ENCODE assay signal across 10 cellular contexts in the genomic region with DNA sequence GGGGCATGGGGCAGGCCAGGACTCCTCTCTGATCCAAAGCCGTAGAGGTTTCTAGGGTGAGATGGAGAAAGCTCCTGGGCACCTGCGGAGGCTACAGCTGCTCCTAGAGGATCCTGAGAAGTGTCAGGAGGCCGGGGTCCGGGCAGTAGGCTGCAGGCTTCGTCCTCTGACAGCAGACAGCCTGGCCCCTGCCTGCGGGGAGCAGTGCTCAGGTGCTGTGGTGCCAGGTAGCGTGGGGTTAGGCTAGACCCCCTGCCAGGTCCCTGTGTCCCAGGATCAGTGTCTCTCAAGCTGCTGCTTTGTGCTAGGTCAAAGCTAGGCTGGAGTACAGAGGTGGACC. TPM values are rescaled to one million over a fixed set of nuclear protein-coding genes. Genes with fewer than 3 reads are reported as not detected.
DNase-seq lines count a peak whose midpoint lies in the region; ATAC-seq, FAIRE-seq and TF ChIP-seq lines count a peak whose summit lies in the region.
"Had no signal": no experiment of that assay in that cellular context is flagged by ENCODE, and none has a peak within 500 bp of the region (broad histone marks: within the 10 kb centered on the region; RNA-seq: fewer than 3 reads in every experiment).

No MANE protein-coding gene starts in this region.

- no peak for ATAC-seq in stimulated activated naive CD8-positive, alpha-beta T cell treated with anti-CD3 and anti-CD28 coated beads, Interleukin-15, Interleukin-2, amounts not matched to agents 100 U/mL and 50 U/mL, for 24 hours
- ATAC-seq in HepG2 (no peak), sciatic nerve (no peak)
- ATAC-seq: esophagus mucosa had no signal

- peak overlapping the region; percentile 99; the same call in 1 of the 2 replicates for H3K9ac ChIP-seq in HepG2 (ENCODE audit: insufficient read depth, low read depth, low read length)

- H3K27ac ChIP-seq in ascending aorta (peak overlapping the region; percentile 95), HepG2 (ENCODE audit: extremely low read length, insufficient read depth, low read length) (peak overlapping the region; percentile 90)

- H3K4me3 ChIP-seq in ascending aorta: peak overlapping the region; percentile 98 to 99
- peak overlapping the region; percentile 94 to 96 (median 95) for H3K4me3 ChIP-seq in HepG2 (replicated peaks in 1 of 3; ENCODE audit: insufficient read depth in 1 of 3, low read depth in 2 of 3, low read length in 3 of 3)

- TF ChIP-seq EP300 in HepG2 (IDR thresholded peaks at IDR 0.05; ENCODE audit: low read depth in 2 of 2, low read length in 2 of 2): no peak
- TF ChIP-seq EP300 in HepG2 (CRISPR knock-in tag; IDR thresholded peaks at IDR 0.05; ENCODE audit: borderline replicate concordance): no peak

- H3K36me3 ChIP-seq in ascending aorta (peaks cover 33 to 43% of the 10 kb centered on the region in 2 donors), HepG2 (replicated peaks in 1 of 2; ENCODE audit: control insufficient read depth in 1 of 2, insufficient read depth in 2 of 2, low read length in 2 of 2) (peaks cover 6 to 21% of the 10 kb centered on the region in 2 experiments; a peak in 4 of 5 replicates)

- H3K4me3 Mint-ChIP-seq in stimulated activated naive CD8-positive, alpha-beta T cell treated with anti-CD3 and anti-CD28 coated beads, Interleukin-15, Interleukin-2, amounts not matched to agents 100 ng/mL and 50 ng/mL, for 24 hours: peak overlapping the region; percentile 43

- in situ Hi-C loops in HepG2 (cut with HindIII; ENCODE audit: extremely low pct_ligation_motif_present, low pct_unique_long_range_greater_than_20kb): no loop called here

- H3K36me3 Mint-ChIP-seq in stimulated activated naive CD8-positive, alpha-beta T cell treated with anti-CD3 and anti-CD28 coated beads, Interleukin-15, Interleukin-2, amounts not matched to agents 100 ng/mL and 50 ng/mL, for 24 hours (ENCODE audit: low read depth): peaks cover 9% of the 10 kb centered on the region

- no peaks in the 10 kb centered on the region for H3K9me3 Mint-ChIP-seq in stimulated activated naive CD8-positive, alpha-beta T cell treated with anti-CD3 and anti-CD28 coated beads, Interleukin-15, Interleukin-2, amounts not matched to agents 100 ng/mL and 50 ng/mL, for 24 hours

- FAIRE-seq in HepG2 (lab: Jason Lieb, UNC): no peak

- CTCF ChIA-PET in HepG2 (lab: Yijun Ruan, JAX; ENCODE audit: low intra/inter-chr PET ratio, low total read pairs): interaction anchor here (2.2 kb wide), 1 partner anchor 49 kb away, joined by 9 read pairs; no protein-coding TSS in a partner anchor

- POLR2A ChIA-PET in HepG2 (lab: Yijun Ruan, JAX): interaction anchor here (1.0 to 3.8 kb wide), 4 partner anchors 8 to 53 kb away, joined by 4 to 23 read pairs (median 7); a partner anchor contains a TSS

- H3K27ac Mint-ChIP-seq in stimulated activated naive CD8-positive, alpha-beta T cell treated with anti-CD3 and anti-CD28 coated beads, Interleukin-15, Interleukin-2, amounts not matched to agents 100 ng/mL and 50 ng/mL, for 24 hours: no peak overlapping the region

- H3K27me3 Mint-ChIP-seq in stimulated activated naive CD8-positive, alpha-beta T cell treated with anti-CD3 and anti-CD28 coated beads, Interleukin-15, Interleukin-2, amounts not matched to agents 100 ng/mL and 50 ng/mL, for 24 hours: no peaks in the 10 kb centered on the region

- no peaks in the 10 kb centered on the region for H3K27me3 ChIP-seq in ascending aorta
- H3K27me3 ChIP-seq in HepG2 (ENCODE audit: control insufficient read depth in 1 of 2, insufficient read depth in 2 of 2, low read length in 2 of 2): no peaks in the 10 kb centered on the region; a peak in 2 of 5 replicates

- H3K4me1 ChIP-seq in ascending aorta (peaks cover 19 to 28% of the 10 kb centered on the region in 2 donors), HepG2 (ENCODE audit: insufficient read depth, low read length) (peaks cover 12% of the 10 kb centered on the region)

- no CpG with 5 or more reads among the region's 7 CpGs for WGBS in HepG2 (ENCODE audit: low lambda C conversion rate)

- H3K4me2 ChIP-seq in HepG2 (ENCODE audit: low read depth, low read length): peak overlapping the region; percentile 91

- TF ChIP-seq RAD21 in HepG2 (CRISPR knock-in tag; IDR thresholded peaks at IDR 0.05): no peak

- intact Hi-C loops in ascending aorta (cut with DNase I) (loop anchor here (5.0 kb wide), 1 partner anchor 97 kb away; a partner anchor contains a TSS), HepG2 (cut with micrococcal nuclease; ENCODE audit: unreplicated experiment) (loop anchor here (5.0 kb wide), 1 partner anchor 38 kb away; no protein-coding TSS in a partner anchor), sciatic nerve (cut with DNase I) (no loop called here)

- BruUV-seq in HepG2 (replicated peaks; lab: Mats Ljungman, UMichigan): no TSS peak

- H3K4me1 Mint-ChIP-seq in stimulated activated naive CD8-positive, alpha-beta T cell treated with anti-CD3 and anti-CD28 coated beads, Interleukin-15, Interleukin-2, amounts not matched to agents 100 ng/mL and 50 ng/mL, for 24 hours (ENCODE audit: low read depth): peaks cover 18% of the 10 kb centered on the region

- H2AFZ ChIP-seq in HepG2 (ENCODE audit: low read length): no peak overlapping the region

- peaks cover 30% of the 10 kb centered on the region for H3K79me2 ChIP-seq in HepG2 (ENCODE audit: insufficient read depth, low read length)

- DNase-seq in stimulated activated naive CD8-positive, alpha-beta T cell treated with anti-CD3 and anti-CD28 coated beads, Interleukin-15, Interleukin-2, amounts not matched to agents 100 U/mL and 50 U/mL, for 24 hours: no peak
- DNase-seq in ascending aorta (ENCODE audit: low spot score in 2 of 2): no peak
- no peak for DNase-seq in HepG2 (ENCODE audit: low spot score)
- no peak for DNase-seq in SW480 (ENCODE audit: low spot score)
- DNase-seq in AG08395 (ENCODE audit: low spot score): no peak
- no peak for DNase-seq in sciatic nerve (ENCODE audit: low spot score)
- DNase-seq in DMS114 treated with DMSO at 0.1 percent for 48 hours (lab: John Stamatoyannopoulos, UW; ENCODE audit: unreplicated experiment): no peak
- DNase-seq: NCI-H1930 had no signal

- no peaks in the 10 kb centered on the region for H4K20me1 ChIP-seq in HepG2 (ENCODE audit: insufficient read depth, low read length)

- TF ChIP-seq CTCF in ascending aorta (IDR thresholded peaks at IDR 0.05) (no peak), HepG2 (CRISPR knock-in tag; IDR thresholded peaks at IDR 0.05) (no peak)

- 0 out of 4 replicates have a peak, but pooled peaks of 1 of the 2 experiments have one; percentile 13 for TF ChIP-seq POLR2A in HepG2 (IDR thresholded peaks at IDR 0.05; ENCODE audit: insufficient read depth in 1 of 2, low read depth in 2 of 2, low read length in 2 of 2)

- H3K9me3 ChIP-seq in ascending aorta: no peaks in the 10 kb centered on the region
- H3K9me3 ChIP-seq in HepG2 (ENCODE audit: low read length): no peaks in the 10 kb centered on the region

RNA-seq across cellular contexts. Expression of a gene that starts 1.5 kb away (rescaled TPM):
- total RNA-seq in ascending aorta (170 TPM), HepG2 (2016; rRNA removed; fragmentation: Illumina TruSeq; extraction: Trizol) (129 and 131 TPM in 2 replicates), sciatic nerve (42.7 TPM)
- total RNA-seq in HepG2 (2016; cell fraction: cytosol; rRNA removed; fragmentation: Illumina TruSeq; extraction: Trizol; ENCODE audit: low read depth): 34.5 and 36.0 TPM in 2 replicates
- 130 and 146 TPM in 2 replicates for total RNA-seq in HepG2 (2016; cell fraction: insoluble cytoplasmic fraction; rRNA removed; fragmentation: Illumina TruSeq; extraction: Trizol)
- 51.5 and 64.0 TPM in 2 replicates for total RNA-seq in HepG2 (2016; cell fraction: membrane; rRNA removed; fragmentation: Illumina TruSeq; extraction: Trizol)
- total RNA-seq in HepG2 (2016; cell fraction: nucleus; rRNA removed; fragmentation: Illumina TruSeq; extraction: Trizol): 59.6 and 64.6 TPM in 2 replicates
- polyA plus RNA-seq in HepG2 (2011; rRNA removed): 61.3 and 63.5 TPM in 2 replicates
- polyA plus RNA-seq in HepG2 (2011; cell fraction: cytosol; rRNA removed): 70.4 and 99.7 TPM in 2 replicates
- polyA plus RNA-seq in HepG2 (2011; cell fraction: nucleus; rRNA removed): 83.9 and 98.7 TPM in 2 replicates
- 48.9 and 50.7 TPM in 2 replicates for polyA plus RNA-seq in HepG2 (2012)
- polyA plus RNA-seq in HepG2 (2016; cell fraction: cytosol; fragmentation: Illumina TruSeq; extraction: Trizol; ENCODE audit: low read depth): 42.4 and 48.9 TPM in 2 replicates
- 212 and 241 TPM in 2 replicates for polyA plus RNA-seq in HepG2 (2016; cell fraction: insoluble cytoplasmic fraction; fragmentation: Illumina TruSeq; extraction: Trizol; ENCODE audit: low read depth)
- 59.9 and 71.5 TPM in 2 replicates for polyA plus RNA-seq in HepG2 (2016; cell fraction: membrane; fragmentation: Illumina TruSeq; extraction: Trizol; ENCODE audit: low read depth)
- 154 and 163 TPM in 2 replicates for polyA plus RNA-seq in HepG2 (2016; cell fraction: nucleus; fragmentation: Illumina TruSeq; extraction: Trizol; ENCODE audit: insufficient read depth, low read depth)
- 27.6 and 50.7 TPM in 2 replicates for polyA minus RNA-seq in HepG2 (2011; rRNA and poly(A)+ RNA removed; ENCODE audit: low replicate concordance)
- polyA minus RNA-seq in HepG2 (2011; cell fraction: cytosol; rRNA and poly(A)+ RNA removed): 25.2 and 30.8 TPM in 2 replicates
- 21.9 and 29.5 TPM in 2 replicates for polyA minus RNA-seq in HepG2 (2011; cell fraction: nucleus; rRNA and poly(A)+ RNA removed)

RNA-seq across cellular contexts. Expression of a gene that starts 1.8 kb away (rescaled TPM):
- 25.3 TPM for total RNA-seq in ascending aorta
- 1.7 and 7.6 TPM in 2 replicates for total RNA-seq in HepG2 (2016; rRNA removed; fragmentation: Illumina TruSeq; extraction: Trizol)
- total RNA-seq in HepG2 (2016; cell fraction: cytosol; rRNA removed; fragmentation: Illumina TruSeq; extraction: Trizol; ENCODE audit: low read depth): 0.79 and 1.3 TPM in 2 replicates
- total RNA-seq in HepG2 (2016; cell fraction: insoluble cytoplasmic fraction; rRNA removed; fragmentation: Illumina TruSeq; extraction: Trizol): 1.7 and 6.0 TPM in 2 replicates
- total RNA-seq in HepG2 (2016; cell fraction: membrane; rRNA removed; fragmentation: Illumina TruSeq; extraction: Trizol): 1.2 TPM in 2 replicates
- 7.8 and 8.4 TPM in 2 replicates for total RNA-seq in HepG2 (2016; cell fraction: nucleus; rRNA removed; fragmentation: Illumina TruSeq; extraction: Trizol)
- 4.4 and 6.5 TPM in 2 replicates for polyA plus RNA-seq in HepG2 (2011; rRNA removed)
- polyA plus RNA-seq in HepG2 (2011; cell fraction: cytosol; rRNA removed): 1.3 and 2.0 TPM in 2 replicates
- 81.3 and 90.4 TPM in 2 replicates for polyA plus RNA-seq in HepG2 (2011; cell fraction: nucleus; rRNA removed)
- 3.4 and 4.5 TPM in 2 replicates for polyA plus RNA-seq in HepG2 (2012)
- polyA plus RNA-seq in HepG2 (2016; cell fraction: cytosol; fragmentation: Illumina TruSeq; extraction: Trizol; ENCODE audit: low read depth): 0.23 and 0.36 TPM in 2 replicates
- polyA plus RNA-seq in HepG2 (2016; cell fraction: insoluble cytoplasmic fraction; fragmentation: Illumina TruSeq; extraction: Trizol; ENCODE audit: low read depth): 1.7 and 2.2 TPM in 2 replicates
- 0.51 and 0.65 TPM in 2 replicates for polyA plus RNA-seq in HepG2 (2016; cell fraction: membrane; fragmentation: Illumina TruSeq; extraction: Trizol; ENCODE audit: low read depth)
- 31.9 and 34.1 TPM in 2 replicates for polyA plus RNA-seq in HepG2 (2016; cell fraction: nucleus; fragmentation: Illumina TruSeq; extraction: Trizol; ENCODE audit: insufficient read depth, low read depth)
- polyA minus RNA-seq in HepG2 (2011; rRNA and poly(A)+ RNA removed; ENCODE audit: low replicate concordance): 5.2 and 6.5 TPM in 2 replicates
- 0.79 and 1.3 TPM in 2 replicates for polyA minus RNA-seq in HepG2 (2011; cell fraction: cytosol; rRNA and poly(A)+ RNA removed)
- polyA minus RNA-seq in HepG2 (2011; cell fraction: nucleus; rRNA and poly(A)+ RNA removed): 17.7 and 19.7 TPM in 2 replicates
- total RNA-seq in sciatic nerve: 15.3 TPM

RNA-seq across cellular contexts. Expression of a gene that starts 3.1 kb away (rescaled TPM):
- 326 TPM for total RNA-seq in ascending aorta
- total RNA-seq in HepG2 (2016; rRNA removed; fragmentation: Illumina TruSeq; extraction: Trizol): 4.9 and 15.9 TPM in 2 replicates
- total RNA-seq in HepG2 (2016; cell fraction: cytosol; rRNA removed; fragmentation: Illumina TruSeq; extraction: Trizol; ENCODE audit: low read depth): 27.7 and 30.7 TPM in 2 replicates
- 6.6 and 17.1 TPM in 2 replicates for total RNA-seq in HepG2 (2016; cell fraction: insoluble cytoplasmic fraction; rRNA removed; fragmentation: Illumina TruSeq; extraction: Trizol)
- 19.1 and 22.3 TPM in 2 replicates for total RNA-seq in HepG2 (2016; cell fraction: membrane; rRNA removed; fragmentation: Illumina TruSeq; extraction: Trizol)
- total RNA-seq in HepG2 (2016; cell fraction: nucleus; rRNA removed; fragmentation: Illumina TruSeq; extraction: Trizol): 17.5 and 23.3 TPM in 2 replicates
- polyA plus RNA-seq in HepG2 (2011; rRNA removed): 10.4 and 13.9 TPM in 2 replicates
- polyA plus RNA-seq in HepG2 (2011; cell fraction: cytosol; rRNA removed): 7.3 and 17.7 TPM in 2 replicates
- polyA plus RNA-seq in HepG2 (2011; cell fraction: nucleus; rRNA removed): 96.4 and 121 TPM in 2 replicates
- polyA plus RNA-seq in HepG2 (2012): 5.5 and 9.1 TPM in 2 replicates
- polyA plus RNA-seq in HepG2 (2016; cell fraction: cytosol; fragmentation: Illumina TruSeq; extraction: Trizol; ENCODE audit: low read depth): 21.1 and 24.5 TPM in 2 replicates
- polyA plus RNA-seq in HepG2 (2016; cell fraction: insoluble cytoplasmic fraction; fragmentation: Illumina TruSeq; extraction: Trizol; ENCODE audit: low read depth): 5.3 and 5.8 TPM in 2 replicates
- polyA plus RNA-seq in HepG2 (2016; cell fraction: membrane; fragmentation: Illumina TruSeq; extraction: Trizol; ENCODE audit: low read depth): 12.6 and 13.9 TPM in 2 replicates
- 35.8 and 39.3 TPM in 2 replicates for polyA plus RNA-seq in HepG2 (2016; cell fraction: nucleus; fragmentation: Illumina TruSeq; extraction: Trizol; ENCODE audit: insufficient read depth, low read depth)
- polyA minus RNA-seq in HepG2 (2011; rRNA and poly(A)+ RNA removed; ENCODE audit: low replicate concordance): 2.3 and 4.2 TPM in 2 replicates
- polyA minus RNA-seq in HepG2 (2011; cell fraction: cytosol; rRNA and poly(A)+ RNA removed): 2.1 and 3.5 TPM in 2 replicates
- 8.4 and 9.0 TPM in 2 replicates for polyA minus RNA-seq in HepG2 (2011; cell fraction: nucleus; rRNA and poly(A)+ RNA removed)
- total RNA-seq in sciatic nerve: 50.1 TPM

RNA-seq across cellular contexts. Expression of a gene that starts 7.9 kb away (rescaled TPM):
- 159 TPM for total RNA-seq in ascending aorta
- total RNA-seq in HepG2 (2016; rRNA removed; fragmentation: Illumina TruSeq; extraction: Trizol): 8.2 and 13.2 TPM in 2 replicates
- total RNA-seq in HepG2 (2016; cell fraction: cytosol; rRNA removed; fragmentation: Illumina TruSeq; extraction: Trizol; ENCODE audit: low read depth): 8.6 and 9.9 TPM in 2 replicates
- 6.5 and 13.8 TPM in 2 replicates for total RNA-seq in HepG2 (2016; cell fraction: insoluble cytoplasmic fraction; rRNA removed; fragmentation: Illumina TruSeq; extraction: Trizol)
- total RNA-seq in HepG2 (2016; cell fraction: membrane; rRNA removed; fragmentation: Illumina TruSeq; extraction: Trizol): 9.4 and 12.7 TPM in 2 replicates
- total RNA-seq in HepG2 (2016; cell fraction: nucleus; rRNA removed; fragmentation: Illumina TruSeq; extraction: Trizol): 14.1 and 16.2 TPM in 2 replicates
- 21.9 and 26.7 TPM in 2 replicates for polyA plus RNA-seq in HepG2 (2011; rRNA removed)
- polyA plus RNA-seq in HepG2 (2011; cell fraction: cytosol; rRNA removed): 15.4 and 25.3 TPM in 2 replicates
- polyA plus RNA-seq in HepG2 (2011; cell fraction: nucleus; rRNA removed): 142 and 184 TPM in 2 replicates
- 12.3 and 24.9 TPM in 2 replicates for polyA plus RNA-seq in HepG2 (2012)
- 6.4 and 7.5 TPM in 2 replicates for polyA plus RNA-seq in HepG2 (2016; cell fraction: cytosol; fragmentation: Illumina TruSeq; extraction: Trizol; ENCODE audit: low read depth)
- polyA plus RNA-seq in HepG2 (2016; cell fraction: insoluble cytoplasmic fraction; fragmentation: Illumina TruSeq; extraction: Trizol; ENCODE audit: low read depth): 7.6 and 8.0 TPM in 2 replicates
- polyA plus RNA-seq in HepG2 (2016; cell fraction: membrane; fragmentation: Illumina TruSeq; extraction: Trizol; ENCODE audit: low read depth): 6.8 and 7.3 TPM in 2 replicates
- 29.9 and 32.1 TPM in 2 replicates for polyA plus RNA-seq in HepG2 (2016; cell fraction: nucleus; fragmentation: Illumina TruSeq; extraction: Trizol; ENCODE audit: insufficient read depth, low read depth)
- 15.4 and 19.4 TPM in 2 replicates for polyA minus RNA-seq in HepG2 (2011; rRNA and poly(A)+ RNA removed; ENCODE audit: low replicate concordance)
- polyA minus RNA-seq in HepG2 (2011; cell fraction: cytosol; rRNA and poly(A)+ RNA removed): 4.5 and 8.0 TPM in 2 replicates
- polyA minus RNA-seq in HepG2 (2011; cell fraction: nucleus; rRNA and poly(A)+ RNA removed): 12.4 and 13.7 TPM in 2 replicates
- total RNA-seq in sciatic nerve: 35.3 TPM

RNA-seq across cellular contexts. Expression of a gene that starts 8.3 kb away (rescaled TPM):
- 182 TPM for total RNA-seq in ascending aorta
- 43.8 and 61.5 TPM in 2 replicates for total RNA-seq in HepG2 (2016; rRNA removed; fragmentation: Illumina TruSeq; extraction: Trizol)
- total RNA-seq in HepG2 (2016; cell fraction: cytosol; rRNA removed; fragmentation: Illumina TruSeq; extraction: Trizol; ENCODE audit: low read depth): 45.7 and 50.6 TPM in 2 replicates
- total RNA-seq in HepG2 (2016; cell fraction: insoluble cytoplasmic fraction; rRNA removed; fragmentation: Illumina TruSeq; extraction: Trizol): 43.0 and 67.3 TPM in 2 replicates
- 59.0 and 63.2 TPM in 2 replicates for total RNA-seq in HepG2 (2016; cell fraction: membrane; rRNA removed; fragmentation: Illumina TruSeq; extraction: Trizol)
- total RNA-seq in HepG2 (2016; cell fraction: nucleus; rRNA removed; fragmentation: Illumina TruSeq; extraction: Trizol): 26.2 and 29.2 TPM in 2 replicates
- 25.7 and 33.5 TPM in 2 replicates for polyA plus RNA-seq in HepG2 (2011; rRNA removed)
- 26.7 and 51.2 TPM in 2 replicates for polyA plus RNA-seq in HepG2 (2011; cell fraction: cytosol; rRNA removed)
- polyA plus RNA-seq in HepG2 (2011; cell fraction: nucleus; rRNA removed): 80.7 and 89.5 TPM in 2 replicates
- 19.8 and 31.7 TPM in 2 replicates for polyA plus RNA-seq in HepG2 (2012)
- 46.9 and 52.9 TPM in 2 replicates for polyA plus RNA-seq in HepG2 (2016; cell fraction: cytosol; fragmentation: Illumina TruSeq; extraction: Trizol; ENCODE audit: low read depth)
- 40.4 and 46.6 TPM in 2 replicates for polyA plus RNA-seq in HepG2 (2016; cell fraction: insoluble cytoplasmic fraction; fragmentation: Illumina TruSeq; extraction: Trizol; ENCODE audit: low read depth)
- 47.2 and 53.9 TPM in 2 replicates for polyA plus RNA-seq in HepG2 (2016; cell fraction: membrane; fragmentation: Illumina TruSeq; extraction: Trizol; ENCODE audit: low read depth)
- polyA plus RNA-seq in HepG2 (2016; cell fraction: nucleus; fragmentation: Illumina TruSeq; extraction: Trizol; ENCODE audit: insufficient read depth, low read depth): 63.4 and 63.9 TPM in 2 replicates
- 21.1 and 26.9 TPM in 2 replicates for polyA minus RNA-seq in HepG2 (2011; rRNA and poly(A)+ RNA removed; ENCODE audit: low replicate concordance)
- polyA minus RNA-seq in HepG2 (2011; cell fraction: cytosol; rRNA and poly(A)+ RNA removed): 14.3 and 16.7 TPM in 2 replicates
- 12.1 and 14.0 TPM in 2 replicates for polyA minus RNA-seq in HepG2 (2011; cell fraction: nucleus; rRNA and poly(A)+ RNA removed)
- 28.0 TPM for total RNA-seq in sciatic nerve
